11 cellular contexts compared by ENCODE assay signal in the genomic region with DNA sequence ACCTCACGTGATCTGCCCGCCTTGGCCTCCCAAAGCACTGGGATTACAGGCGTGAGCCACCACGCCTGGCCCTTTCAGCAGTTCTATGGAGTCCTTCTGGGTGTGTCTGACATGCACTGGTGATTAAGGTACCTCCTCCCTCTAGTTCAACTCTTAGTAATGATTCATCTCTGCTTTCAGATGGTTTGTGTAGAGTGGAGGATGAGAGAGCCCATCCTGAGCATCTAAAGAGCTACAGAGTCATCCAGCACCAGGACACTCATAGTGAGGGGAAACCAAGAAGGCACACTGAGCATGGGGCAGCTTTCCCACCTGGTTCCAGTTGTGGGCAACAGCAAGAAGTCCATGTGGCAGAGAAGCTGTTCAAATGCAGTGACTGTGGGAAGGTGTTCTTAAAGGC. TPM values are rescaled to one million over a fixed set of nuclear protein-coding genes. Genes with fewer than 3 reads are reported as not detected.
"Had no signal": no experiment of that assay in that cellular context is flagged by ENCODE, and none has a peak within 500 bp of the region (broad histone marks: within the 10 kb centered on the region; RNA-seq: fewer than 3 reads in every experiment).

No MANE protein-coding gene starts in this region.

- H3K27ac ChIP-seq: GM23248, HL-60 had no signal

- H3K4me3 ChIP-seq: GM23248, HAP-1 had no signal

- H2AFZ ChIP-seq: GM23248 had no signal

- H3K9me3 ChIP-seq: HAP-1 had no signal

- H3K27me3 Mint-ChIP-seq: IgD-negative memory B cell had no signal

- DNase-seq: GM23248, GOT3, H7, HFFc6, KBM-7 had no signal

- H3K4me3 Mint-ChIP-seq: HFFc6, IgD-negative memory B cell had no signal

- H3K9ac ChIP-seq: GM23248 had no signal

- ATAC-seq: HCT116 had no signal

- H3K27ac Mint-ChIP-seq: HFFc6, IgD-negative memory B cell had no signal

- H3K4me1 Mint-ChIP-seq: IgD-negative memory B cell had no signal

- H3K4me1 ChIP-seq: HAP-1 had no signal

- H3K9me3 Mint-ChIP-seq: IgD-negative memory B cell had no signal

RNA-seq across cellular contexts. Expression of gene RNF225, which starts 21.2 kb away (rescaled TPM):
- total RNA-seq: GM23248, H4, H7 had no signal
- polyA plus RNA-seq: GM23248, IgD-negative memory B cell had no signal

RNA-seq across cellular contexts. Expression of gene ZNF132, which starts 23.3 kb away (rescaled TPM):
- total RNA-seq: HT-29 had no signal
